1 cellular context compared by ENCODE assay signal in the genomic region with DNA sequence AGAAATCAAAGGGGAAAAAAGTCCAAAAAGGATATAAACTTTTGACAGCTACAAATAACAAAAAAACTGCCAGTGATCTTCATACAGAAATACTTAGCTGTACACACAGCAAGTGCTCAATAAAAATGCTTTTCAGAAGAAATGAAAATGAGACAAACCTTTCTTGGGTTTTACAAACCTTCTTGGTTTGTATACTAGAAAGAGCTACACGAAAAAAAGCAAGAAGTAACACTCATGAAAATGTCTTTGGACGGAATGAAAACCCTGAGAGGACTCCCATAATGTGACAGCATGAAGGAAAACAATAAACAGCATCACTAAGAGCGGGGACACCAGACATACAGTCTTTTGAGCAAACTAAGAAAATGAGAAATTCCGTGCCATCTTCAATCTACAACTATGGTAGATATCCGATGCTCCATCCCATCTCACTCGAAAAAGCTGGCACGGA.
TF ChIP-seq lines count a peak whose summit lies in the region.

No MANE protein-coding gene starts in this region.

TF ChIP-seq in HEK293, 187 proteins besides CTCF, POLR2A, EP300 and RAD21 (continued from another document):
- TF ChIP-seq, protein P1, sequence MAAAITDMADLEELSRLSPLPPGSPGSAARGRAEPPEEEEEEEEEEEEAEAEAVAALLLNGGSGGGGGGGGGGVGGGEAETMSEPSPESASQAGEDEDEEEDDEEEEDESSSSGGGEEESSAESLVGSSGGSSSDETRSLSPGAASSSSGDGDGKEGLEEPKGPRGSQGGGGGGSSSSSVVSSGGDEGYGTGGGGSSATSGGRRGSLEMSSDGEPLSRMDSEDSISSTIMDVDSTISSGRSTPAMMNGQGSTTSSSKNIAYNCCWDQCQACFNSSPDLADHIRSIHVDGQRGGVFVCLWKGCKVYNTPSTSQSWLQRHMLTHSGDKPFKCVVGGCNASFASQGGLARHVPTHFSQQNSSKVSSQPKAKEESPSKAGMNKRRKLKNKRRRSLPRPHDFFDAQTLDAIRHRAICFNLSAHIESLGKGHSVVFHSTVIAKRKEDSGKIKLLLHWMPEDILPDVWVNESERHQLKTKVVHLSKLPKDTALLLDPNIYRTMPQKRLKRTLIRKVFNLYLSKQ (tag by site-specific recombination; IDR thresholded peaks at IDR 0.05; ENCODE audit: borderline replicate concordance) = no peak
TF ChIP-seq in HEK293: peak in this region for 1.
